Comparison of ENCODE assay signal across 12 cellular contexts in genomic region chr6:298233-299049, GRCh38. TPM values are rescaled to one million over a fixed set of nuclear protein-coding genes. Genes with fewer than 3 reads are reported as not detected.
DNase-seq lines count a peak whose midpoint lies in the region; ATAC-seq and TF ChIP-seq lines count a peak whose summit lies in the region.
"Had no signal": no experiment of that assay in that cellular context is flagged by ENCODE, and none has a peak within 500 bp of the region (broad histone marks: within the 10 kb centered on the region; RNA-seq: fewer than 3 reads in every experiment).

No MANE protein-coding gene starts in this region.

- H3K4me2 ChIP-seq in SK-N-SH, result no peak overlapping the region

- DNase-seq in HL-60 (ENCODE audit: low read depth in 1 of 2, low spot score in 1 of 2) (peak; percentile 86 to 96), left ventricle myocardium inferior (no peak), EL (no peak), SK-N-SH (no peak), SHP77 treated with DMSO at 0.1 percent for 48 hours (lab: John Stamatoyannopoulos, UW) (no peak)
- DNase-seq: activated CD4-positive, alpha-beta T cell treated with anti-CD3 and anti-CD28 coated beads for 4 hours; activated naive CD4-positive, alpha-beta T cell treated with anti-CD3 and anti-CD28 coated beads, Interleukin-2, amount 50 U/mL, for 16 hours; NCI-H510A had no signal

- peak overlapping the region; percentile 42 for H3K27ac ChIP-seq in HL-60 (replicated peaks)
- H3K27ac ChIP-seq in left ventricle myocardium inferior (replicated peaks), result peak overlapping the region; percentile 21
- H3K27ac ChIP-seq in skin epidermis, result peak overlapping the region in 13 of 21 experiments; percentile 4 to 63 (median 33)
- H3K27ac ChIP-seq in SK-N-SH (ENCODE audit: low read depth in 2 of 2, low read length in 1 of 2), result no peak overlapping the region
- H3K27ac ChIP-seq: vagina had no signal

- 66% methylated on average over 11 of the region's 11 CpGs for WGBS in SK-N-SH (ENCODE audit: low lambda C conversion rate)

- H4K20me1 ChIP-seq in SK-N-SH (ENCODE audit: insufficient read depth), result no peaks in the 10 kb centered on the region

- no peak for TF ChIP-seq RAD21 in SK-N-SH (IDR thresholded peaks at IDR 0.05; ENCODE audit: low read length)

- intact Hi-C loops in left ventricle myocardium inferior (cut with micrococcal nuclease), result no loop called here

- CTCF ChIA-PET in SK-N-SH (lab: Yijun Ruan, JAX), result interaction anchor here (1.3 kb wide), 1 partner anchor 14 kb away, joined by 4 read pairs; no protein-coding TSS in a partner anchor

- ATAC-seq in GM19395 (IDR thresholded peaks at IDR 0.05; ENCODE audit: unreplicated experiment) (peak; percentile 26), HG02970 (IDR thresholded peaks at IDR 0.05; ENCODE audit: low FRiP score, unreplicated experiment) (no peak)

- H2AFZ ChIP-seq in SK-N-SH (ENCODE audit: low read depth), result no peak overlapping the region

- TF ChIP-seq EP300 in SK-N-SH (IDR thresholded peaks at IDR 0.05; ENCODE audit: borderline replicate concordance in 1 of 2, low read depth in 1 of 2, low read length in 1 of 2), result no peak

- H3K4me1 ChIP-seq in left ventricle myocardium inferior, result peaks cover 52% of the 10 kb centered on the region
- peaks cover 0 to 6% of the 10 kb centered on the region in 2 experiments; a peak in 1 of 4 replicates for H3K4me1 ChIP-seq in SK-N-SH (ENCODE audit: control insufficient read depth in 1 of 2, insufficient read depth in 2 of 2, low read depth in 1 of 2, low read length in 1 of 2)

- no peaks in the 10 kb centered on the region for H3F3A ChIP-seq in SK-N-SH (replicated peaks; ENCODE audit: insufficient read depth)

- no peaks in the 10 kb centered on the region for H3K9me2 ChIP-seq in SK-N-SH

- POLR2A ChIA-PET in SK-N-SH (lab: Yijun Ruan, JAX), result no interaction called here

- H3K4me3 ChIP-seq in HL-60 (replicated peaks; ENCODE audit: insufficient read depth, low read length) (no peak overlapping the region), left ventricle myocardium inferior (no peak overlapping the region), skin epidermis (no peak overlapping the region), SK-N-SH (ENCODE audit: low read depth in 2 of 2, low read length in 1 of 2) (no peak overlapping the region)
- H3K4me3 ChIP-seq: vagina had no signal

- H3K79me2 ChIP-seq in SK-N-SH (ENCODE audit: insufficient read depth), result no peaks in the 10 kb centered on the region

- no peaks in the 10 kb centered on the region for H3K36me3 ChIP-seq in left ventricle myocardium inferior
- H3K36me3 ChIP-seq in SK-N-SH (replicated peaks in 1 of 2; ENCODE audit: control insufficient read depth in 1 of 2, insufficient read depth in 2 of 2, low read length in 1 of 2), result no peaks in the 10 kb centered on the region
- H3K36me3 ChIP-seq: vagina had no signal

- H3K27me3 ChIP-seq in HL-60 (ENCODE audit: insufficient read depth, poor library complexity, severe bottlenecking) (no peaks in the 10 kb centered on the region), left ventricle myocardium inferior (ENCODE audit: low read depth) (no peaks in the 10 kb centered on the region), SK-N-SH (ENCODE audit: insufficient read depth) (peaks cover 28% of the 10 kb centered on the region)
- H3K27me3 ChIP-seq: vagina had no signal

- H3K9ac ChIP-seq in SK-N-SH, result no peak overlapping the region

- no peaks in the 10 kb centered on the region for H3K9me3 ChIP-seq in left ventricle myocardium inferior (replicated peaks)
- H3K9me3 ChIP-seq in SK-N-SH, result no peaks in the 10 kb centered on the region
- H3K9me3 ChIP-seq: vagina had no signal

- TF ChIP-seq CTCF in HL-60 (IDR thresholded peaks at IDR 0.05; ENCODE audit: insufficient read depth, low read length) (no peak), left ventricle myocardium inferior (IDR thresholded peaks at IDR 0.05; ENCODE audit: borderline replicate concordance) (no peak), SK-N-SH (IDR thresholded peaks at IDR 0.05) (no peak)

TF ChIP-seq in SK-N-SH, 30 proteins besides CTCF, POLR2A, EP300 and RAD21:
- TF ChIP-seq NFIC (IDR thresholded peaks at IDR 0.05; ENCODE audit: borderline replicate concordance), result no peak
- no peak for TF ChIP-seq USF1 (IDR thresholded peaks at IDR 0.05; ENCODE audit: borderline replicate concordance, low read depth)
- no peak for TF ChIP-seq TAF1 (IDR thresholded peaks at IDR 0.05; ENCODE audit: borderline replicate concordance, low read depth, low read length)
- no peak for TF ChIP-seq MEF2A (IDR thresholded peaks at IDR 0.05; ENCODE audit: borderline replicate concordance, low read depth)
- TF ChIP-seq ELF1 (IDR thresholded peaks at IDR 0.05), result no peak
- TF ChIP-seq FOXM1 (IDR thresholded peaks at IDR 0.05; ENCODE audit: low read depth), result no peak
- no peak for TF ChIP-seq TCF12 (IDR thresholded peaks at IDR 0.05)
- no peak for TF ChIP-seq SIN3A (IDR thresholded peaks at IDR 0.05; ENCODE audit: borderline replicate concordance, low read depth, low read length)
- no peak for TF ChIP-seq FOXJ3 (CRISPR knock-in tag; IDR thresholded peaks at IDR 0.05)
- no peak for TF ChIP-seq SMC3 (IDR thresholded peaks at IDR 0.05; ENCODE audit: low read depth, low read length)
- no peak for TF ChIP-seq RFX5 (IDR thresholded peaks at IDR 0.05; ENCODE audit: low read length)
- no peak for TF ChIP-seq POLR2AphosphoS5 (IDR thresholded peaks at IDR 0.05; ENCODE audit: low read depth, low read length)
- TF ChIP-seq MXI1 (IDR thresholded peaks at IDR 0.05; ENCODE audit: low read depth, low read length), result no peak
- TF ChIP-seq TEAD4 (IDR thresholded peaks at IDR 0.05; ENCODE audit: borderline replicate concordance, insufficient read depth), result no peak
- no peak for TF ChIP-seq ZBTB33 (IDR thresholded peaks at IDR 0.05; ENCODE audit: borderline replicate concordance, low read depth)
- no peak for TF ChIP-seq EZH2phosphoT487 (IDR thresholded peaks at IDR 0.05; ENCODE audit: borderline replicate concordance, low read depth)
- TF ChIP-seq PBX3 (IDR thresholded peaks at IDR 0.05), result no peak
- no peak for TF ChIP-seq YY1 (IDR thresholded peaks at IDR 0.05; ENCODE audit: low read depth)
- no peak for TF ChIP-seq FOSL2 (IDR thresholded peaks at IDR 0.05; ENCODE audit: borderline replicate concordance, low read depth)

RNA-seq across cellular contexts. Expression of gene DUSP22, which starts 6.2 kb away (rescaled TPM):
- 48.0 TPM for total RNA-seq in left ventricle myocardium inferior
- polyA plus RNA-seq in SK-N-SH (2012; rRNA removed), result 5.6 and 6.8 TPM in 2 replicates
- polyA plus RNA-seq in SK-N-SH (2012; cell fraction: cytosol; rRNA removed), result 6.5 and 6.7 TPM in 2 replicates
- 30.6 and 31.7 TPM in 2 replicates for polyA plus RNA-seq in SK-N-SH (2012; cell fraction: nucleus; rRNA removed)

Comparison
In these comparisons a context has a peak if more than half of its experiments do, and no peak if none do; other contexts are left out.
1. DNase-seq: peak in HL-60 (2 of 2); none in left ventricle myocardium inferior (single experiment), EL (single experiment), SK-N-SH (single experiment) and SHP77 treated with DMSO at 0.1 percent for 48 hours (single experiment).
2. H3K27ac ChIP-seq: peak in HL-60 (single experiment), left ventricle myocardium inferior (single experiment) and skin epidermis (13 of 21); none in SK-N-SH (0 of 2).